ENCODE assay signal across 10 cellular contexts in the genomic region with DNA sequence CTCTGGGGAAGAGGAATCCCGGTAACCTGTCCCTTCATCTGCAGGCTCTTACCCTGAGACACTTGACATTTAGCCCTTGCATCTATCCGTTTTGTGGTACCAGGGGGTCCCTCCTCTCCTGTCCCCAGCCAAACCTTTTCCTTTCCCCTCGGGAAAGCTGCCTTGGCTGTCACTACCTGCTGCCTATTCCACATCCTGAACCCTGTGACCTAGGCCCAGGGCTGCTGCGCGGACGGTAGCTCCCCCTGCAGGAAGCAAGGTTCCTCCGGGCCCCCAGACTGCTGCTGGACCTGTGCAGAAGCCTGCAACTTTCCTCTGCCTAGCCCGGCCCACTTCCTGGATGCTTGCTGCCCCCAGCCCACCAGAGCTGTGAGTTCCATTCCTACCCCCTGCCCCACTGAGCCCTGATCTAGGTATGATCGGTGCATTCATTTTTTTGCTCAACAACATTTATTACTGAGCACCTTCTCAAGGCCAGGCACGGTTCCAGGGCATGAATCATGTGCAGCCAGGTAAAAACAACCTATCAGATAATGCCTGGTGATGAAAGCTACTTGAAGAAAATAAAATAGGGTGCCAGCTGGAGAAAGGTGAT. TPM values are rescaled to one million over a fixed set of nuclear protein-coding genes. Genes with fewer than 3 reads are reported as not detected.
DNase-seq lines count a peak whose midpoint lies in the region; ATAC-seq and TF ChIP-seq lines count a peak whose summit lies in the region.
"Had no signal": no experiment of that assay in that cellular context is flagged by ENCODE, and none has a peak within 500 bp of the region (broad histone marks: within the 10 kb centered on the region; RNA-seq: fewer than 3 reads in every experiment).

No MANE protein-coding gene starts in this region.

- intact Hi-C loops in spleen (cut with DNase I; ENCODE audit: low total_unique reads) (no loop called here), vagina (cut with DNase I) (no loop called here), tibial artery (cut with DNase I; ENCODE audit: low total_unique reads) (no loop called here)

- no peaks in the 10 kb centered on the region for H3K9me3 ChIP-seq in CD4-positive, CD25-positive, alpha-beta regulatory T cell (ENCODE audit: control insufficient read depth in 2 of 2, low read length in 2 of 2)
- no peaks in the 10 kb centered on the region for H3K9me3 ChIP-seq in spleen
- no peaks in the 10 kb centered on the region for H3K9me3 ChIP-seq in vagina
- no peaks in the 10 kb centered on the region for H3K9me3 ChIP-seq in tibial artery

- TF ChIP-seq POLR2A in spleen (IDR thresholded peaks at IDR 0.05) = no peak
- TF ChIP-seq POLR2A in vagina (IDR thresholded peaks at IDR 0.05) = no peak

- no peak overlapping the region for H3K4me3 ChIP-seq in CD4-positive, CD25-positive, alpha-beta regulatory T cell (ENCODE audit: low read depth, low read length)
- H3K4me3 ChIP-seq in spleen = no peak overlapping the region
- H3K4me3 ChIP-seq in vagina = no peak overlapping the region
- H3K4me3 ChIP-seq in tibial artery = no peak overlapping the region

- H3K27ac ChIP-seq in CD4-positive, CD25-positive, alpha-beta regulatory T cell (ENCODE audit: insufficient read depth, low read length, poor library complexity, severe bottlenecking) = no peak overlapping the region
- no peak overlapping the region for H3K27ac ChIP-seq in spleen
- no peak overlapping the region for H3K27ac ChIP-seq in vagina
- no peak overlapping the region for H3K27ac ChIP-seq in tibial artery

- H3K27me3 ChIP-seq in CD4-positive, CD25-positive, alpha-beta regulatory T cell (ENCODE audit: control insufficient read depth, insufficient read depth, low read length) = no peaks in the 10 kb centered on the region
- H3K27me3 ChIP-seq in spleen (replicated peaks in 1 of 7) = no peaks in the 10 kb centered on the region
- no peaks in the 10 kb centered on the region for H3K27me3 ChIP-seq in vagina
- no peaks in the 10 kb centered on the region for H3K27me3 ChIP-seq in tibial artery

- peak; percentile 60 to 66 for ATAC-seq in CD4-positive, CD25-positive, alpha-beta regulatory T cell (ENCODE audit: low read depth in 2 of 2)
- ATAC-seq in esophagus mucosa (peak; percentile 51), HG03460 (IDR thresholded peaks at IDR 0.05; ENCODE audit: unreplicated experiment) (no peak)

- no peaks in the 10 kb centered on the region for H3K9me3 Mint-ChIP-seq in CD4-positive, CD25-positive, alpha-beta regulatory T cell

- peaks cover 0 to 26% (median 9%) of the 10 kb centered on the region in 4 donors for H3K4me1 Mint-ChIP-seq in CD4-positive, CD25-positive, alpha-beta regulatory T cell

- peak overlapping the region; percentile 44 to 90 (median 74) for H3K4me3 Mint-ChIP-seq in CD4-positive, CD25-positive, alpha-beta regulatory T cell

- no peaks in the 10 kb centered on the region for H3K27me3 Mint-ChIP-seq in CD4-positive, CD25-positive, alpha-beta regulatory T cell

- peak overlapping the region in 1 of 3 donors; percentile 91 for H3K27ac Mint-ChIP-seq in CD4-positive, CD25-positive, alpha-beta regulatory T cell

- peaks cover 18% of the 10 kb centered on the region for H3K4me1 ChIP-seq in CD4-positive, CD25-positive, alpha-beta regulatory T cell (ENCODE audit: control insufficient read depth, insufficient read depth, low read length, poor library complexity, severe bottlenecking)
- H3K4me1 ChIP-seq in spleen (peaks cover 6 to 37% (median 20%) of the 10 kb centered on the region in 6 donors), vagina (peaks cover 27% of the 10 kb centered on the region), tibial artery (peaks cover 0 to 33% (median 14%) of the 10 kb centered on the region in 4 donors)

- TF ChIP-seq CTCF in spleen (IDR thresholded peaks at IDR 0.05 in 8 of 11, conservative IDR thresholded peaks at IDR 0.05 in 3 of 11) (peak in 9 of 11 experiments; percentile 14 to 61 (median 34)), vagina (IDR thresholded peaks at IDR 0.05) (peak in 1 of 3 experiments; percentile 23), tibial artery (IDR thresholded peaks at IDR 0.05) (peak in 1 of 2 experiments; percentile 6)

- no peaks in the 10 kb centered on the region for H3K36me3 ChIP-seq in CD4-positive, CD25-positive, alpha-beta regulatory T cell (ENCODE audit: control insufficient read depth, insufficient read depth, low read length)
- no peaks in the 10 kb centered on the region for H3K36me3 ChIP-seq in spleen
- H3K36me3 ChIP-seq in vagina = peaks cover 0 to 4% of the 10 kb centered on the region in 2 donors
- H3K36me3 ChIP-seq in tibial artery = no peaks in the 10 kb centered on the region

- H3K36me3 Mint-ChIP-seq in CD4-positive, CD25-positive, alpha-beta regulatory T cell = no peaks in the 10 kb centered on the region

- WGBS in spleen, 5 donors = 32 to 48% (median 38%) methylated on average over 7 to 10 of the region's 10 CpGs

- peak in 2 of 3 donors; percentile 35 to 63 for DNase-seq in CD4-positive, CD25-positive, alpha-beta regulatory T cell
- peak; percentile 75 for DNase-seq in HuH-7.5 (ENCODE audit: low spot score)
- DNase-seq in activated CD4-positive, alpha-beta T cell treated with anti-CD3 and anti-CD28 coated beads, Interleukin-2, amount 50 U/mL, for 4 hours = peak; percentile 34 to 36
- peak; percentile 81 for DNase-seq in spleen
- no peak for DNase-seq in vagina (ENCODE audit: extremely low spot score in 2 of 2)
- no peak for DNase-seq in tibial artery

RNA-seq across cellular contexts. Expression of a gene that starts 10.5 kb away (rescaled TPM):
- 430 TPM for total RNA-seq in CD4-positive, CD25-positive, alpha-beta regulatory T cell
- 1,000 to 10,000 TPM; 1,129 to 1,243 (median 1,151) TPM for polyA plus RNA-seq in CD4-positive, CD25-positive, alpha-beta regulatory T cell
- total RNA-seq in esophagus mucosa (1,863 TPM), spleen (100 to 1,000 TPM; 579 to 880 (median 622) TPM), vagina (810 TPM)
- 100 to 1,000 TPM; 424 to 551 (median 496) TPM for polyA plus RNA-seq in spleen

RNA-seq across cellular contexts. Expression of a gene that starts 20.7 kb away (rescaled TPM):
- 97.0 TPM for total RNA-seq in CD4-positive, CD25-positive, alpha-beta regulatory T cell
- 100 to 1,000 TPM; 232 to 289 (median 262) TPM for polyA plus RNA-seq in CD4-positive, CD25-positive, alpha-beta regulatory T cell
- 112 TPM for total RNA-seq in esophagus mucosa
- 10 to 100 TPM; 43.9 to 88.6 (median 74.8) TPM for total RNA-seq in spleen
- 100 to 1,000 TPM in 1 of 3 donors, 10 to 100 TPM in 2; 73.0 to 128 (median 91.1) TPM for polyA plus RNA-seq in spleen
- total RNA-seq in vagina = 60.4 TPM

RNA-seq across cellular contexts. Expression of a gene that starts 24.0 kb away (rescaled TPM):
- total RNA-seq in CD4-positive, CD25-positive, alpha-beta regulatory T cell = not detected
- polyA plus RNA-seq in CD4-positive, CD25-positive, alpha-beta regulatory T cell = not detected
- 0.20 TPM for total RNA-seq in esophagus mucosa
- not detected for total RNA-seq in spleen
- under 1 TPM in 2 of 3 donors, not detected in 1; 0.09 to 0.10 TPM for polyA plus RNA-seq in spleen
- 0.98 TPM for total RNA-seq in vagina

RNA-seq across cellular contexts. Expression of a gene that starts 32.1 kb away (rescaled TPM):
- not detected for total RNA-seq in CD4-positive, CD25-positive, alpha-beta regulatory T cell
- not detected for polyA plus RNA-seq in CD4-positive, CD25-positive, alpha-beta regulatory T cell
- total RNA-seq in esophagus mucosa (not detected), spleen (not detected), vagina (not detected)
- not detected for polyA plus RNA-seq in spleen
- total RNA-seq: HT1080 had no signal
- polyA plus RNA-seq: thymus had no signal

RNA-seq across cellular contexts. Expression of a gene that starts 36.7 kb away (rescaled TPM):
- total RNA-seq in CD4-positive, CD25-positive, alpha-beta regulatory T cell = 0.42 TPM
- polyA plus RNA-seq in CD4-positive, CD25-positive, alpha-beta regulatory T cell = under 1 TPM in 1 of 4 donors, not detected in 3; 0.29 TPM
- total RNA-seq in esophagus mucosa = 3.6 TPM
- total RNA-seq in spleen = 1 to 10 TPM in 5 of 7 donors, under 1 TPM in 1, not detected in 1; 0.66 to 3.4 (median 2.2) TPM
- polyA plus RNA-seq in spleen = 1 to 10 TPM; 1.4 to 2.2 (median 1.6) TPM
- 6.4 TPM for total RNA-seq in vagina

Comparison
In these comparisons a context has a peak if more than half of its experiments do, and no peak if none do; other contexts are left out.
1. DNase-seq: peak in CD4-positive, CD25-positive, alpha-beta regulatory T cell (2 of 3), HuH-7.5 (single experiment), activated CD4-positive, alpha-beta T cell treated with anti-CD3 and anti-CD28 coated beads, Interleukin-2, amount 50 U/mL, for 4 hours (2 of 2) and spleen (single experiment); none in vagina (0 of 2) and tibial artery (0 of 2).